28 cellular contexts compared by ENCODE assay signal in the genomic region with DNA sequence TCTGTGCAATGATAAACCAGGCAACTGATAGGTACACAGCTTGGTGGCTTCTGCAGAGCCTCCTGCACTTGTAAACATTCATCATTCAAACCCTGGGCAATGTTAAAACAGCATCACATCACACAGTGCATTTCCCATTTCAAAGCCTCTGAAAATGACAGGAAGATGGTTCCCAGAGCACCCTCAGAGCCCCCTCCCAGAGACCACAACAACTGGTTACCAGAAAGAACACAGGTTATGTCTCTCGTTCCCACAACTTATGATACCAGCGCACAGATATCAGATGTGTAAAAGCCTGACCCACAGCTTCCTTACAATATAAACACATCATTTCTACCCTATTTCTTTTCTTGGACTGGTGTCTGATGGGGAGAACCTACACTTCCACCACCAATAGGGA.
"Had no signal": no experiment of that assay in that cellular context is flagged by ENCODE, and none has a peak within 500 bp of the region (broad histone marks: within the 10 kb centered on the region; RNA-seq: fewer than 3 reads in every experiment).

No MANE protein-coding gene starts in this region.

- H3K27me3 Mint-ChIP-seq: type B pancreatic cell had no signal

- ATAC-seq: left colon; left lung; lower lobe of right lung; naive thymus-derived CD8-positive, alpha-beta T cell; pancreas; right cardiac atrium; sciatic nerve had no signal

- DNase-seq: immature natural killer cell; kidney; left colon; left lung; lower lobe of right lung; mammary epithelial cell; mesenchymal stem cell; naive thymus-derived CD8-positive, alpha-beta T cell; nucleus accumbens; pancreas; posterior cingulate gyrus; retina; right cardiac atrium; stimulated activated CD4-positive, alpha-beta T cell treated with anti-CD3 and anti-CD28 coated beads, Interleukin-12 subunit alpha, Interleukin-12 subunit beta, amount 100 ng/mL, for 4 hours; stimulated activated CD4-positive, alpha-beta T cell treated with anti-CD3 and anti-CD28 coated beads, Interleukin-15, amount 100 ng/mL, for 24 hours; stimulated activated CD4-positive, alpha-beta T cell treated with anti-CD3 and anti-CD28 coated beads, Interleukin-2, amount 100 ng/mL, for 24 hours; stimulated activated CD4-positive, alpha-beta T cell treated with anti-CD3 and anti-CD28 coated beads, Interleukin-4, amount 100 ng/mL, for 1 hour; stimulated activated naive CD4-positive, alpha-beta T cell; substantia nigra; uterus had no signal

- H3K4me3 Mint-ChIP-seq: immature natural killer cell; naive thymus-derived CD8-positive, alpha-beta T cell; nephron; neural crest cell; stimulated activated naive CD8-positive, alpha-beta T cell treated with anti-CD3 and anti-CD28 coated beads, Interleukin-15, Interleukin-2, amounts not matched to agents 100 ng/mL and 50 ng/mL, for 24 hours; type B pancreatic cell had no signal

- H3K27ac Mint-ChIP-seq: nephron; stimulated activated naive CD8-positive, alpha-beta T cell treated with anti-CD3 and anti-CD28 coated beads, Interleukin-15, Interleukin-2, amounts not matched to agents 100 ng/mL and 50 ng/mL, for 24 hours; type B pancreatic cell had no signal

- H3K4me3 ChIP-seq: left lung, lower lobe of right lung, pancreas, prostate gland, skin epidermis, tibial nerve, uterus had no signal
